Comparison of ENCODE assay signal across 1 cellular context in genomic region chr2:47438084-47438483, GRCh38.
TF ChIP-seq lines count a peak whose summit lies in the region.

No MANE protein-coding gene starts in this region.

TF ChIP-seq in HepG2, 621 proteins besides CTCF, POLR2A, EP300 and RAD21:
- TF ChIP-seq FOXC1 (CRISPR knock-in tag; IDR thresholded peaks at IDR 0.05; ENCODE audit: borderline replicate concordance), result no peak
- TF ChIP-seq U2AF1 (optimal IDR thresholded peaks at IDR 0.05; ENCODE audit: low read depth, low read length), result no peak
- TF ChIP-seq, protein P1, sequence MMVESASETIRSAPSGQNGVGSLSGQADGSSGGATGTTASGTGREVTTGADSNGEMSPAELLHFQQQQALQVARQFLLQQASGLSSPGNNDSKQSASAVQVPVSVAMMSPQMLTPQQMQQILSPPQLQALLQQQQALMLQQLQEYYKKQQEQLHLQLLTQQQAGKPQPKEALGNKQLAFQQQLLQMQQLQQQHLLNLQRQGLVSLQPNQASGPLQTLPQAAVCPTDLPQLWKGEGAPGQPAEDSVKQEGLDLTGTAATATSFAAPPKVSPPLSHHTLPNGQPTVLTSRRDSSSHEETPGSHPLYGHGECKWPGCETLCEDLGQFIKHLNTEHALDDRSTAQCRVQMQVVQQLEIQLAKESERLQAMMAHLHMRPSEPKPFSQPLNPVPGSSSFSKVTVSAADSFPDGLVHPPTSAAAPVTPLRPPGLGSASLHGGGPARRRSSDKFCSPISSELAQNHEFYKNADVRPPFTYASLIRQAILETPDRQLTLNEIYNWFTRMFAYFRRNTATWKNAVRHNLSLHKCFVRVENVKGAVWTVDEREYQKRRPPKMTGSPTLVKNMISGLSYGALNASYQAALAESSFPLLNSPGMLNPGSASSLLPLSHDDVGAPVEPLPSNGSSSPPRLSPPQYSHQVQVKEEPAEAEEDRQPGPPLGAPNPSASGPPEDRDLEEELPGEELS (CRISPR knock-in tag; IDR thresholded peaks at IDR 0.05), result no peak
- no peak for TF ChIP-seq ZNF563 (CRISPR knock-in tag; IDR thresholded peaks at IDR 0.05)
- TF ChIP-seq ZNF282 (IDR thresholded peaks at IDR 0.05; ENCODE audit: partially characterized antibody), result no peak
- no peak for TF ChIP-seq MBNL3 (CRISPR knock-in tag; conservative IDR thresholded peaks at IDR 0.05)
- TF ChIP-seq NPAS2 (CRISPR knock-in tag; IDR thresholded peaks at IDR 0.05; ENCODE audit: borderline replicate concordance), result no peak
- TF ChIP-seq KDM5B (CRISPR knock-in tag; IDR thresholded peaks at IDR 0.05; ENCODE audit: borderline replicate concordance), result no peak
- no peak for TF ChIP-seq AKNA (CRISPR knock-in tag; IDR thresholded peaks at IDR 0.05; ENCODE audit: borderline replicate concordance)
